In genomic region chr12:7907009-7907408, GRCh38 we compare ENCODE assay signal across 1 cellular context.
TF ChIP-seq lines count a peak whose summit lies in the region.

No MANE protein-coding gene starts in this region.

TF ChIP-seq in HEK293, 187 proteins besides CTCF, POLR2A, EP300 and RAD21 (continued from another document and continues in another):
- TF ChIP-seq ZNF302 (tag by site-specific recombination; IDR thresholded peaks at IDR 0.05; ENCODE audit: low read depth) (no peak), ZNF37A (tag by site-specific recombination; IDR thresholded peaks at IDR 0.05) (no peak), ZNF600 (tag by site-specific recombination; IDR thresholded peaks at IDR 0.05) (peak; percentile 57; the same call in 1 of the 2 replicates), ZSCAN30 (tag by site-specific recombination; IDR thresholded peaks at IDR 0.05) (no peak; the same call in 1 of the 2 replicates), ZNF747 (tag by site-specific recombination; IDR thresholded peaks at IDR 0.05) (no peak), SCRT2 (tag by site-specific recombination; IDR thresholded peaks at IDR 0.05) (no peak), ZNF768 (tag by site-specific recombination; IDR thresholded peaks at IDR 0.05) (no peak), PRDM1 (tag by site-specific recombination; IDR thresholded peaks at IDR 0.05) (no peak), ZBTB10 (tag by site-specific recombination; IDR thresholded peaks at IDR 0.05) (no peak), ZNF433 (tag by site-specific recombination; IDR thresholded peaks at IDR 0.05; ENCODE audit: low read depth) (no peak), PBX3 (CRISPR knock-in tag; IDR thresholded peaks at IDR 0.05) (no peak), ZNF530 (tag by site-specific recombination; IDR thresholded peaks at IDR 0.05; ENCODE audit: low read depth) (no peak), ZIC2 (tag by site-specific recombination; IDR thresholded peaks at IDR 0.05) (peak; percentile 53), ZNF664 (tag by site-specific recombination; IDR thresholded peaks at IDR 0.05) (no peak), SP3 (tag by site-specific recombination; IDR thresholded peaks at IDR 0.05) (no peak), KLF10 (tag by site-specific recombination; IDR thresholded peaks at IDR 0.05) (no peak), SETDB1 (IDR thresholded peaks at IDR 0.05; ENCODE audit: insufficient read length, low read length) (no peak), ZNF843 (tag by site-specific recombination; IDR thresholded peaks at IDR 0.05) (no peak), ZNF341 (tag by site-specific recombination; IDR thresholded peaks at IDR 0.05; ENCODE audit: low read depth) (no peak), HIC1 (tag by site-specific recombination; IDR thresholded peaks at IDR 0.05) (no peak), ZNF211 (tag by site-specific recombination; IDR thresholded peaks at IDR 0.05; ENCODE audit: low read depth) (no peak), ZNF48 (tag by site-specific recombination; IDR thresholded peaks at IDR 0.05) (no peak), ZNF10 (tag by site-specific recombination; IDR thresholded peaks at IDR 0.05) (no peak), WT1 (tag by site-specific recombination; IDR thresholded peaks at IDR 0.05) (peak; percentile 76), KLF17 (tag by site-specific recombination; IDR thresholded peaks at IDR 0.05) (no peak), TRIM28 (IDR thresholded peaks at IDR 0.05; ENCODE audit: borderline replicate concordance, low read length) (peak; percentile 26; the same call in 1 of the 2 replicates), ZNF701 (tag by site-specific recombination; IDR thresholded peaks at IDR 0.05) (no peak), GLIS1 (tag by site-specific recombination; IDR thresholded peaks at IDR 0.05) (peak; percentile 78), ATF2 (tag by site-specific recombination; IDR thresholded peaks at IDR 0.05; ENCODE audit: low read depth) (no peak), INSM2 (tag by site-specific recombination; IDR thresholded peaks at IDR 0.05) (no peak), KLF7 (tag by site-specific recombination; IDR thresholded peaks at IDR 0.05; ENCODE audit: borderline replicate concordance) (no peak), ZNF776 (tag by site-specific recombination; IDR thresholded peaks at IDR 0.05; ENCODE audit: borderline replicate concordance) (no peak), ZNF660 (tag by site-specific recombination; IDR thresholded peaks at IDR 0.05) (no peak), ZNF133 (tag by site-specific recombination; IDR thresholded peaks at IDR 0.05) (no peak), IKZF3 (tag by site-specific recombination; IDR thresholded peaks at IDR 0.05) (0 out of 2 replicates have a peak, but pooled peaks have one; percentile 38), ZNF521 (tag by site-specific recombination; IDR thresholded peaks at IDR 0.05) (no peak), TSHZ1 (tag by site-specific recombination; IDR thresholded peaks at IDR 0.05; ENCODE audit: borderline replicate concordance) (no peak), ZNF416 (tag by site-specific recombination; IDR thresholded peaks at IDR 0.05) (no peak), ZNF544 (tag by site-specific recombination; IDR thresholded peaks at IDR 0.05) (no peak), ZNF174 (tag by site-specific recombination; IDR thresholded peaks at IDR 0.05) (no peak), ZNF791 (tag by site-specific recombination; IDR thresholded peaks at IDR 0.05) (no peak), ZNF426 (tag by site-specific recombination; IDR thresholded peaks at IDR 0.05) (no peak), ZNF366 (tag by site-specific recombination; conservative IDR thresholded peaks at IDR 0.05) (peak; percentile 40; the same call in 1 of the 2 replicates), TCF7L2 (IDR thresholded peaks at IDR 0.05; ENCODE audit: borderline replicate concordance, low read depth, low read length) (no peak), ZNF626 (tag by site-specific recombination; IDR thresholded peaks at IDR 0.05) (no peak), ZNF2 (tag by site-specific recombination; IDR thresholded peaks at IDR 0.05) (peak; percentile 46; the same call in 1 of the 2 replicates), ZNF121 (tag by site-specific recombination; IDR thresholded peaks at IDR 0.05) (0 out of 2 replicates have a peak, but pooled peaks have one; percentile 39), FEZF1 (tag by site-specific recombination; IDR thresholded peaks at IDR 0.05) (no peak), ZNF639 (tag by site-specific recombination; IDR thresholded peaks at IDR 0.05) (peak; percentile 60; the same call in 1 of the 2 replicates), GLIS2 (tag by site-specific recombination; IDR thresholded peaks at IDR 0.05) (0 out of 2 replicates have a peak, but pooled peaks have one; percentile 18), HOXD13 (CRISPR knock-in tag; IDR thresholded peaks at IDR 0.05; ENCODE audit: borderline replicate concordance) (no peak)
